Comparison of ENCODE assay signal across 12 cellular contexts in the genomic region with DNA sequence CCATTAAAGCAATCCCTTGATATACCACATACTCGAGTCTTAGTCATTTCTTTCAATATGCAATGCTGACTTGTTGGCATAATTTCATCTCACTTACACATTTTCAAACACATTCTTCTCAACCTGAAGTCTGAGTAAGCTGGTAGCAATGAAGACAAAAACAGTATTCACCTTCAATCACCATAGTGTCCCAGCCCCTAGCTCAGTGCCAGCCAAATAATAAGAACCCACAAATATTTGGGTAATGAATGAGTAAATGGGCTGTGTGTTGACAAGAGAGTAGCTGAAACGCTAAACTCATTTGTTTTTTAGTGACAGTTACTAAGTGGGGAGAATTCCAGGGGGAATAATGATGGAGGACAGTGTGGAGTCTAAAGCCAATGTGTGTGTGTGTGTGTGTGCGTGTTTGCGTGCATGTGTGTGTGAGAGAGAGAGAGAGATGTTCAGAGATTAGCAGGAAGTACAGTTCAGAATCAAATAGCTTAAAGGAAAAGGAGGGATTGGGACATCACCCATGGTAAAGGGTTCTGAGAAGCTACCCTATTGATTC.
DNase-seq lines count a peak whose midpoint lies in the region; TF ChIP-seq lines count a peak whose summit lies in the region.
"Had no signal": no experiment of that assay in that cellular context is flagged by ENCODE, and none has a peak within 500 bp of the region (broad histone marks: within the 10 kb centered on the region; RNA-seq: fewer than 3 reads in every experiment).

No MANE protein-coding gene starts in this region.

- peak; percentile 81 for DNase-seq in AG08395 (ENCODE audit: low spot score)
- peak; percentile 52 for DNase-seq in HPDE6-E6E7 (ENCODE audit: extremely low spot score)
- DNase-seq in amniotic epithelial cell (ENCODE audit: low read depth), result peak; percentile 80
- peak; percentile 67 for DNase-seq in hepatic stellate cell (ENCODE audit: low spot score)
- DNase-seq in activated CD4-positive, CD25-positive, alpha-beta regulatory T cell treated with anti-CD3 and anti-CD28 coated beads, Interleukin-2, amount 50 U/mL, for 72 hours, result no peak
- DNase-seq in mesenteric fat pad (ENCODE audit: low spot score), result no peak
- DNase-seq in GM10266 (ENCODE audit: extremely low spot score), result no peak
- no peak for DNase-seq in activated CD8-positive, alpha-beta memory T cell treated with anti-CD3 and anti-CD28 coated beads, Interleukin-2, amount 50 U/mL, for 48 hours
- DNase-seq: activated effector memory CD4-positive, alpha-beta T cell treated with anti-CD3 and anti-CD28 coated beads, Interleukin-2, amount 50 U/mL, for 16 hours; CD4-positive, alpha-beta T cell; RPMI8226; stimulated activated CD4-positive, alpha-beta T cell treated with anti-CD3 and anti-CD28 coated beads, Interleukin-12 subunit alpha, Interleukin-12 subunit beta, amount 100 ng/mL, for 4 hours had no signal

- no peak for TF ChIP-seq CTCF in GM10266 (IDR thresholded peaks at IDR 0.05; ENCODE audit: control insufficient read depth, insufficient read depth, low read depth, missing control alignments)

Comparison
In these comparisons a context has a peak if more than half of its experiments do, and no peak if none do; other contexts are left out.
1. DNase-seq: peak in AG08395 (single experiment), HPDE6-E6E7 (single experiment), amniotic epithelial cell (single experiment) and hepatic stellate cell (single experiment); none in activated CD4-positive, CD25-positive, alpha-beta regulatory T cell treated with anti-CD3 and anti-CD28 coated beads, Interleukin-2, amount 50 U/mL, for 72 hours (single experiment), mesenteric fat pad (single experiment), GM10266 (single experiment) and activated CD8-positive, alpha-beta memory T cell treated with anti-CD3 and anti-CD28 coated beads, Interleukin-2, amount 50 U/mL, for 48 hours (single experiment).